ENCODE assay signal across 2 cellular contexts in the genomic region with DNA sequence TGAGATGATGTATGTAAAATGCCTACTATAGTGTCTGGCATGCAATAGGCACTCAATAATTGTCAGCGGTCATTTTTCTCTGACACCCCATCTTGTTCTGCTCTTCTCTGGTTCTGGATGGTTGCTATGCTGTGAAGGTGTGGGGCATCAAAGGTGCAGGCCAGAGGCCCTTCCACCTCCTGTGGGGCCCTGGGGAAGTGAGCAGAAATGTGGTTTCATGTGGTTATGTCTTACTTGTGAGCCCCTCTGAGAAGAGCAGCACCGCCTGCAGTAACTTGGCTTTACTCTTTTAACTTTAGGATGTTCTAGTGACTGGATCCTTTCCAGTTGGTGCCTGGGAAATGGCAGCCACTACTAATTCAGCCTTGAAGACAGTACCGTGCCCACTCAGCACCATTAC. TPM values are rescaled to one million over a fixed set of nuclear protein-coding genes. Genes with fewer than 3 reads are reported as not detected.
"Had no signal": no experiment of that assay in that cellular context is flagged by ENCODE, and none has a peak within 500 bp of the region (broad histone marks: within the 10 kb centered on the region; RNA-seq: fewer than 3 reads in every experiment).

No MANE protein-coding gene starts in this region.

RNA-seq across cellular contexts. Expression of gene KCNJ12, which starts 32.1 kb away (rescaled TPM):
- total RNA-seq: HT-29 had no signal
- polyA plus RNA-seq: K562 had no signal
